Comparison of ENCODE assay signal across 15 cellular contexts in the genomic region with DNA sequence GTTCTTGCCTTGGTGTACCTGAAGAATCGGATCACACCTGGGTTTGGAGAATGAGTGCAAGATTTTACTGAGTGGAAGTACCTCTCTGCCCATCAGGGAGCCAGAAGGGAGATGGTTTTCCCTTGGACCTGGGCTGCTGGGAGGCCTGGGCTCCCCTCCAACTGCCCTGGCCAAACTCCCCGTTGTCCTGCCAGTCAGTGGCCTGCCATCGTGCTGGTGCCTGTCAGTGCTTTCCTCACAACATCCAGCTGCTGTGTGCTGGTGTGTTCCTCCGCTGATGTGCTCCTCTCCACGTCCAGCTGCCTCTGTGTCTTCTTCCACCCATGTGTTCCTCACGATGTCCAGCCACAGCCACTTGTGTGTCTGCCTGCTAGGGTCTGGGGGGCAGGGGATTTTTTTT.
DNase-seq lines count a peak whose midpoint lies in the region; ATAC-seq, FAIRE-seq and TF ChIP-seq lines count a peak whose summit lies in the region.
"Had no signal": no experiment of that assay in that cellular context is flagged by ENCODE, and none has a peak within 500 bp of the region (broad histone marks: within the 10 kb centered on the region; RNA-seq: fewer than 3 reads in every experiment).

No MANE protein-coding gene starts in this region.

- CTCF ChIA-PET in HepG2 (lab: Yijun Ruan, JAX; ENCODE audit: low intra/inter-chr PET ratio, low total read pairs): no interaction called here

- no TSS peak for BruUV-seq in HepG2 (replicated peaks; lab: Mats Ljungman, UMichigan)

- no peaks in the 10 kb centered on the region for H3K4me1 ChIP-seq in right lobe of liver
- H3K4me1 ChIP-seq in HepG2 (ENCODE audit: insufficient read depth, low read length): no peaks in the 10 kb centered on the region
- peaks cover 0 to 19% (median 0%) of the 10 kb centered on the region in 9 donors for H3K4me1 ChIP-seq in heart right ventricle
- H3K4me1 ChIP-seq: Peyer's patch had no signal

- TF ChIP-seq CTCF in right lobe of liver (IDR thresholded peaks at IDR 0.05): no peak
- no peak for TF ChIP-seq CTCF in HepG2 (CRISPR knock-in tag; IDR thresholded peaks at IDR 0.05)
- TF ChIP-seq CTCF in heart right ventricle (IDR thresholded peaks at IDR 0.05): no peak
- TF ChIP-seq CTCF in mesothelial cell of epicardium (IDR thresholded peaks at IDR 0.05; ENCODE audit: unreplicated experiment): no peak

- intact Hi-C loops in right lobe of liver (cut with DNase I) (no loop called here), HepG2 (cut with micrococcal nuclease; ENCODE audit: unreplicated experiment) (no loop called here), heart right ventricle (cut with DNase I) (no loop called here)

- DNase-seq in right lobe of liver: peak; percentile 27 to 60 (median 60)
- DNase-seq in HepG2 (ENCODE audit: low spot score): no peak
- peak; percentile 20 to 47 for DNase-seq in heart right ventricle
- peak; percentile 47 for DNase-seq in midbrain (lab: John Stamatoyannopoulos, UW)
- DNase-seq in erythroblast (lab: John Stamatoyannopoulos, UW): no peak
- DNase-seq in NCI-H345 (lab: John Stamatoyannopoulos, UW): no peak
- no peak for DNase-seq in mesothelial cell of epicardium (ENCODE audit: low spot score in 2 of 2, unreplicated experiment in 2 of 2)
- no peak for DNase-seq in NCI-H1092 (lab: John Stamatoyannopoulos, UW)
- DNase-seq: HCEC 1CT, NCI-H2107, NCI-H748 treated with DMSO at 0.1 percent for 48 hours, Peyer's patch, SHP77 treated with DMSO at 0.1 percent for 48 hours had no signal

- H3K4me3 Mint-ChIP-seq in mesothelial cell of epicardium: no peak overlapping the region
- H3K4me3 Mint-ChIP-seq: CD14-positive monocyte had no signal

- H3K9ac ChIP-seq in HepG2 (ENCODE audit: insufficient read depth, low read depth, low read length): no peak overlapping the region

- peaks cover 9% of the 10 kb centered on the region for H3K4me1 Mint-ChIP-seq in mesothelial cell of epicardium

- no peaks in the 10 kb centered on the region for H3K36me3 ChIP-seq in right lobe of liver
- H3K36me3 ChIP-seq in HepG2 (replicated peaks in 1 of 2; ENCODE audit: control insufficient read depth in 1 of 2, insufficient read depth in 2 of 2, low read length in 2 of 2): no peaks in the 10 kb centered on the region
- no peaks in the 10 kb centered on the region for H3K36me3 ChIP-seq in heart right ventricle
- H3K36me3 ChIP-seq: Peyer's patch had no signal

- H3K27ac Mint-ChIP-seq in mesothelial cell of epicardium: no peak overlapping the region

- H3K27ac ChIP-seq in right lobe of liver: no peak overlapping the region
- no peak overlapping the region for H3K27ac ChIP-seq in HepG2 (ENCODE audit: extremely low read length, insufficient read depth, low read length)
- no peak overlapping the region for H3K27ac ChIP-seq in heart right ventricle
- H3K27ac ChIP-seq: Peyer's patch had no signal

- H3K4me3 ChIP-seq in right lobe of liver: no peak overlapping the region
- H3K4me3 ChIP-seq in HepG2 (replicated peaks in 1 of 3; ENCODE audit: insufficient read depth in 1 of 3, low read depth in 2 of 3, low read length in 3 of 3): no peak overlapping the region
- no peak overlapping the region for H3K4me3 ChIP-seq in heart right ventricle
- H3K4me3 ChIP-seq: Peyer's patch had no signal

- H3K36me3 Mint-ChIP-seq in mesothelial cell of epicardium: no peaks in the 10 kb centered on the region
- H3K36me3 Mint-ChIP-seq: CD14-positive monocyte had no signal

- peak in 3 of 4 donors; percentile 23 to 87 (median 48) for ATAC-seq in right lobe of liver
- no peak for ATAC-seq in HepG2
- peak in 5 of 8 donors; percentile 34 to 81 (median 74) for ATAC-seq in heart right ventricle

- no peaks in the 10 kb centered on the region for H3K9me3 Mint-ChIP-seq in mesothelial cell of epicardium

- TF ChIP-seq RAD21 in HepG2 (CRISPR knock-in tag; IDR thresholded peaks at IDR 0.05): no peak

- no peak overlapping the region for H3K4me2 ChIP-seq in HepG2 (ENCODE audit: low read depth, low read length)

- H3K9me3 ChIP-seq in right lobe of liver (no peaks in the 10 kb centered on the region), HepG2 (ENCODE audit: low read length) (no peaks in the 10 kb centered on the region), heart right ventricle (no peaks in the 10 kb centered on the region)
- H3K9me3 ChIP-seq: Peyer's patch had no signal

- no peak for FAIRE-seq in HepG2 (lab: Jason Lieb, UNC)
- FAIRE-seq: A204.1 had no signal

- H3K79me2 ChIP-seq in HepG2 (ENCODE audit: insufficient read depth, low read length): no peaks in the 10 kb centered on the region

- no peak for TF ChIP-seq EP300 in HepG2 (IDR thresholded peaks at IDR 0.05; ENCODE audit: low read depth in 2 of 2, low read length in 2 of 2)
- TF ChIP-seq EP300 in HepG2 (CRISPR knock-in tag; IDR thresholded peaks at IDR 0.05; ENCODE audit: borderline replicate concordance): no peak

- no CpG with 5 or more reads among the region's 6 CpGs for WGBS in right lobe of liver (ENCODE audit: insufficient coverage, low coverage, low lambda C conversion rate, missing lambda C conversion rate)
- WGBS in HepG2 (ENCODE audit: low lambda C conversion rate): 7% methylated on average over 4 of the region's 6 CpGs
- 51 to 55% methylated on average over 6 of the region's 6 CpGs for WGBS in heart right ventricle, 2 donors

- H2AFZ ChIP-seq in HepG2 (ENCODE audit: low read length): no peak overlapping the region

- no peak for TF ChIP-seq POLR2A in right lobe of liver (IDR thresholded peaks at IDR 0.05)
- no peak for TF ChIP-seq POLR2A in HepG2 (IDR thresholded peaks at IDR 0.05; ENCODE audit: insufficient read depth in 1 of 2, low read depth in 2 of 2, low read length in 2 of 2)
- TF ChIP-seq POLR2A in erythroblast (IDR thresholded peaks at IDR 0.05; ENCODE audit: low read length): no peak

- no peaks in the 10 kb centered on the region for H3K27me3 Mint-ChIP-seq in mesothelial cell of epicardium (ENCODE audit: low read depth)

- in situ Hi-C loops in HepG2 (cut with HindIII; ENCODE audit: extremely low pct_ligation_motif_present, low pct_unique_long_range_greater_than_20kb): no loop called here

- no peaks in the 10 kb centered on the region for H3K27me3 ChIP-seq in right lobe of liver
- peaks cover 0 to 9% of the 10 kb centered on the region in 2 experiments; a peak in 2 of 5 replicates for H3K27me3 ChIP-seq in HepG2 (ENCODE audit: control insufficient read depth in 1 of 2, insufficient read depth in 2 of 2, low read length in 2 of 2)
- H3K27me3 ChIP-seq in heart right ventricle: no peaks in the 10 kb centered on the region
- H3K27me3 ChIP-seq: Peyer's patch had no signal

- no peaks in the 10 kb centered on the region for H4K20me1 ChIP-seq in HepG2 (ENCODE audit: insufficient read depth, low read length)

- POLR2A ChIA-PET in HepG2 (lab: Yijun Ruan, JAX): no interaction called here

TF ChIP-seq in HepG2, 621 proteins besides CTCF, POLR2A, EP300 and RAD21:
- TF ChIP-seq ZNF790 (CRISPR knock-in tag; IDR thresholded peaks at IDR 0.05; ENCODE audit: borderline replicate concordance) (no peak), KAT7 (CRISPR knock-in tag; IDR thresholded peaks at IDR 0.05; ENCODE audit: borderline replicate concordance) (no peak), ZFP37 (CRISPR knock-in tag; IDR thresholded peaks at IDR 0.05; ENCODE audit: borderline replicate concordance) (no peak)

Comparison
In these comparisons a context has a peak if more than half of its experiments do, and no peak if none do; other contexts are left out.
1. DNase-seq: peak in right lobe of liver (3 of 3), heart right ventricle (2 of 2) and midbrain (single experiment); none in HepG2 (single experiment), erythroblast (0 of 2), NCI-H345 (single experiment), mesothelial cell of epicardium (0 of 2) and NCI-H1092 (single experiment).